8 cellular contexts compared by ENCODE assay signal in genomic region chr13:23890225-23890607, GRCh38. TPM values are rescaled to one million over a fixed set of nuclear protein-coding genes. Genes with fewer than 3 reads are reported as not detected.
DNase-seq lines count a peak whose midpoint lies in the region; ATAC-seq, FAIRE-seq and TF ChIP-seq lines count a peak whose summit lies in the region.
"Not testable (repeated sequence)": the region's sequence is repeated elsewhere in the genome, so short reads cannot be mapped to it uniquely, and the experiment has no call there.

No MANE protein-coding gene starts in this region.

- H3K9ac ChIP-seq in kidney (ENCODE audit: low read length in 2 of 2): not testable (repeated sequence)

- not testable (repeated sequence) for TF ChIP-seq POLR2A in prostate gland (IDR thresholded peaks at IDR 0.05)

- H3K4me1 ChIP-seq in RWPE2 (ENCODE audit: insufficient read depth, poor library complexity, severe bottlenecking); kidney (ENCODE audit: control insufficient read depth in 1 of 2, insufficient read depth in 1 of 2, low read depth in 1 of 2, low read length in 2 of 2); prostate gland (replicated peaks): not testable (repeated sequence)

- intact Hi-C loops in dendritic cell treated with granulocyte-macrophage colony-stimulating factor and Interleukin-4, amounts not matched to agents 40 ng/mL and 50 ng/mL, for 4 days (cut with micrococcal nuclease); kidney (cut with DNase I); prostate gland (cut with DNase I): not testable (repeated sequence)

- TF ChIP-seq CTCF in BJ (IDR thresholded peaks at IDR 0.05; ENCODE audit: insufficient read depth, low read depth, low read length) (peak; percentile 35), GM13977 (IDR thresholded peaks at IDR 0.05; ENCODE audit: extremely low read depth, insufficient read depth, missing control alignments) (peak; percentile 26), LNCaP clone FGC (IDR thresholded peaks at IDR 0.05; ENCODE audit: control insufficient read depth, extremely low read depth, insufficient read depth) (peak; percentile 36), prostate gland (IDR thresholded peaks at IDR 0.05) (peak in 1 of 4 experiments; percentile 27)
- not testable (repeated sequence) for TF ChIP-seq CTCF in RWPE2 (IDR thresholded peaks at IDR 0.05; ENCODE audit: poor library complexity, severe bottlenecking); kidney (IDR thresholded peaks at IDR 0.05; ENCODE audit: borderline replicate concordance, extremely low read depth, insufficient read depth)

- not testable (repeated sequence) for H3K36me3 ChIP-seq in BJ (ENCODE audit: control insufficient read depth, insufficient read depth, low read length); RWPE2 (ENCODE audit: low read depth); kidney (ENCODE audit: control insufficient read depth in 1 of 2, insufficient read depth in 2 of 2, low read length in 2 of 2); prostate gland

- peak; percentile 43; the same call in 1 of the 3 replicates for ATAC-seq in RWPE2 (ENCODE audit: low read depth)
- not testable (repeated sequence) for ATAC-seq in activated T-cell treated with anti-CD3 and anti-CD28 coated beads, Interleukin-2, amount 50 U/mL, for 4 hours

- not testable (repeated sequence) for H3K27ac ChIP-seq in RWPE2 (ENCODE audit: poor library complexity, severe bottlenecking); kidney (ENCODE audit: low read depth in 2 of 2, low read length in 2 of 2); prostate gland

- not testable (repeated sequence) for H3K4me3 ChIP-seq in BJ (ENCODE audit: low read depth, low read length)
- peak overlapping the region; percentile 88 for H3K4me3 ChIP-seq in LNCaP clone FGC (ENCODE audit: low read depth, low read length)
- peak overlapping the region; percentile 59 for H3K4me3 ChIP-seq in RWPE2 (ENCODE audit: severe bottlenecking)
- H3K4me3 ChIP-seq in kidney (ENCODE audit: low read length in 2 of 2): peak overlapping the region; percentile 54 to 95
- peak overlapping the region; percentile 81 to 82 for H3K4me3 ChIP-seq in prostate gland

- not testable (repeated sequence) for H3K27me3 Mint-ChIP-seq in activated T-cell treated with anti-CD3 and anti-CD28 coated beads, Interleukin-2, amount 50 U/mL, for 4 hours (ENCODE audit: low read depth); dendritic cell treated with granulocyte-macrophage colony-stimulating factor and Interleukin-4, amounts not matched to agents 40 ng/mL and 50 ng/mL, for 4 days

- WGBS in prostate gland: 39% methylated on average over 5 of the region's 5 CpGs

- CTCF ChIA-PET in BJ (lab: Yijun Ruan, JAX): interaction anchor here (0.7 to 2.2 kb wide), 12 partner anchors 11 to 535 kb away, joined by 3 to 12 read pairs (median 4); no protein-coding TSS in a partner anchor

- H3K4me3 Mint-ChIP-seq in activated T-cell treated with anti-CD3 and anti-CD28 coated beads, Interleukin-2, amount 50 U/mL, for 4 hours: peak overlapping the region; percentile 86
- not testable (repeated sequence) for H3K4me3 Mint-ChIP-seq in dendritic cell treated with granulocyte-macrophage colony-stimulating factor and Interleukin-4, amounts not matched to agents 40 ng/mL and 50 ng/mL, for 4 days

- peak overlapping the region; percentile 87 for H3K27ac Mint-ChIP-seq in dendritic cell treated with granulocyte-macrophage colony-stimulating factor and Interleukin-4, amounts not matched to agents 40 ng/mL and 50 ng/mL, for 4 days

- H3K9me3 Mint-ChIP-seq in activated T-cell treated with anti-CD3 and anti-CD28 coated beads, Interleukin-2, amount 50 U/mL, for 4 hours; dendritic cell treated with granulocyte-macrophage colony-stimulating factor and Interleukin-4, amounts not matched to agents 40 ng/mL and 50 ng/mL, for 4 days: not testable (repeated sequence)

- not testable (repeated sequence) for H3K27me3 ChIP-seq in BJ (ENCODE audit: control insufficient read depth, insufficient read depth, low read length); RWPE2 (ENCODE audit: insufficient read depth, poor library complexity, severe bottlenecking); prostate gland (replicated peaks; ENCODE audit: insufficient read depth)

- not testable (repeated sequence) for FAIRE-seq in kidney (lab: Jason Lieb, UNC)

- H3K36me3 Mint-ChIP-seq in activated T-cell treated with anti-CD3 and anti-CD28 coated beads, Interleukin-2, amount 50 U/mL, for 4 hours (ENCODE audit: insufficient read depth); dendritic cell treated with granulocyte-macrophage colony-stimulating factor and Interleukin-4, amounts not matched to agents 40 ng/mL and 50 ng/mL, for 4 days (ENCODE audit: low read depth): not testable (repeated sequence)

- H3K4me1 Mint-ChIP-seq in activated T-cell treated with anti-CD3 and anti-CD28 coated beads, Interleukin-2, amount 50 U/mL, for 4 hours (ENCODE audit: low read depth): peaks cover 21% of the 10 kb centered on the region
- H3K4me1 Mint-ChIP-seq in dendritic cell treated with granulocyte-macrophage colony-stimulating factor and Interleukin-4, amounts not matched to agents 40 ng/mL and 50 ng/mL, for 4 days (ENCODE audit: low read depth): peaks cover 15% of the 10 kb centered on the region

- in situ Hi-C loops in GM13977 (cut with MboI; ENCODE audit: low pct_unique_long_range_greater_than_20kb, low sequenced_read_pairs, unreplicated experiment): loop anchor here (5.0 to 25.0 kb wide), 2 partner anchors 432 to 528 kb away; no protein-coding TSS in a partner anchor

- H3K9me3 ChIP-seq in RWPE2 (ENCODE audit: severe bottlenecking); kidney (ENCODE audit: control insufficient read depth in 1 of 2, low read length in 2 of 2); prostate gland: not testable (repeated sequence)

- POLR2A ChIA-PET in BJ (lab: Charles Lee): not testable (repeated sequence)

- DNase-seq in BJ (ENCODE audit: low read depth); GM13977 (ENCODE audit: low spot score); LNCaP clone FGC (ENCODE audit: low read depth); RWPE2 (ENCODE audit: low spot score); activated T-cell treated with anti-CD3 and anti-CD28 coated beads, Interleukin-2, amount 50 U/mL, for 4 hours; kidney; prostate gland (ENCODE audit: low spot score): not testable (repeated sequence)

RNA-seq across cellular contexts. Expression of gene MIPEP, which starts 1.0 kb away (rescaled TPM):
- polyA plus RNA-seq in BJ (2011; rRNA removed) (10.9 and 12.4 TPM in 2 replicates), kidney (ENCODE audit: insufficient read depth, low read depth, low replicate concordance) (46.8 TPM)
- polyA minus RNA-seq in BJ (2011; rRNA and poly(A)+ RNA removed): 7.8 and 8.5 TPM in 2 replicates
- 10 to 100 TPM; 15.1 to 20.1 (median 17.4) TPM for total RNA-seq in activated T-cell treated with anti-CD3 and anti-CD28 coated beads, Interleukin-2, amount 50 U/mL, for 4 hours
- total RNA-seq in kidney (29.1 TPM), prostate gland (10 to 100 TPM; 26.2 to 27.1 TPM)

RNA-seq across cellular contexts. Expression of gene C1QTNF9B, which starts 7.1 kb away (rescaled TPM):
- polyA plus RNA-seq in BJ (2011; rRNA removed) (not detected in 2 replicates), kidney (ENCODE audit: insufficient read depth, low read depth, low replicate concordance) (not detected)
- not detected in 2 replicates for polyA minus RNA-seq in BJ (2011; rRNA and poly(A)+ RNA removed)
- total RNA-seq in activated T-cell treated with anti-CD3 and anti-CD28 coated beads, Interleukin-2, amount 50 U/mL, for 4 hours: not detected
- total RNA-seq in kidney (not detected), prostate gland (1 to 10 TPM in 1 of 2 donors, not detected in 1; 2.4 TPM)
